27 cellular contexts compared by ENCODE assay signal in the genomic region with DNA sequence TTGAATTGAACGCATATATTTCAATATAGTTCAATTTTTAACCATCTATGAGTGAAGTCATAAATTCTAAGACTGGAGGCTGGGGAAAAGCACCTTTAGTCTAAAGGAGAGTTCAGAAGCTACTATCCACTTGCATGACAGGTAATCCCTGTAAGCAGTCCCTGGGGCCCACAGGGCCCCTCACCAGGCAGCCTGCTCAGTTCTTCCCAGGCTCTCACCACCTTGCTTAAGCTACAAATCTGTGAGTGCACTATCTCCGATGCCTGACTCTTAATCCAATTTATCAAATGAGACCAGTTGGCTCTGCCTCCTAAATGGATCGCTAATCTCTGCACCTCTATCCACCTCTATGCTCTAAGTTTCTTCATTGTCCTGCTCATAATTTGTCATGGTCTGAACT.
"Had no signal": no experiment of that assay in that cellular context is flagged by ENCODE, and none has a peak within 500 bp of the region (broad histone marks: within the 10 kb centered on the region; RNA-seq: fewer than 3 reads in every experiment).

No MANE protein-coding gene starts in this region.

- ATAC-seq: activated CD4-positive, alpha-beta T cell treated with anti-CD3 and anti-CD28 coated beads for 36 hours; activated CD8-positive, alpha-beta memory T cell treated with anti-CD3 and anti-CD28 coated beads, Interleukin-2, amount 10 ng/mL, durations not matched to agents 7 days and 5 days; activated CD8-positive, alpha-beta T cell treated with anti-CD3 and anti-CD28 coated beads, Interleukin-2, amount 10 ng/mL, durations not matched to agents 7 days and 5 days; activated naive CD8-positive, alpha-beta T cell treated with anti-CD3 and anti-CD28 coated beads, Interleukin-2, amount 50 U/mL, for 24 hours; body of pancreas; T-helper 17 cell had no signal

- DNase-seq: activated CD4-positive, alpha-beta memory T cell treated with anti-CD3 and anti-CD28 coated beads for 36 hours; activated CD4-positive, alpha-beta T cell treated with anti-CD3 and anti-CD28 coated beads for 36 hours; activated CD4-positive, alpha-beta T cell treated with anti-CD3 and anti-CD28 coated beads, Interleukin-2, amount 10 ng/mL, durations not matched to agents 24 days and 14 days; activated CD4-positive, CD25-positive, alpha-beta regulatory T cell; activated CD4-positive, CD25-positive, alpha-beta regulatory T cell treated with anti-CD3 and anti-CD28 coated beads, Interleukin-2, amount 50 U/mL, for 72 hours; activated CD8-positive, alpha-beta memory T cell treated with anti-CD3 and anti-CD28 coated beads, Interleukin-2, amount 10 ng/mL, durations not matched to agents 7 days and 5 days; activated CD8-positive, alpha-beta memory T cell treated with anti-CD3 and anti-CD28 coated beads, Interleukin-2, amount 50 U/mL, for 4 hours; activated CD8-positive, alpha-beta T cell treated with anti-CD3 and anti-CD28 coated beads, Interleukin-2, amount 10 ng/mL, durations not matched to agents 7 days and 5 days; activated effector memory CD4-positive, alpha-beta T cell treated with anti-CD3 and anti-CD28 coated beads, Interleukin-2, amount 50 U/mL, for 16 hours; activated naive CD4-positive, alpha-beta T cell treated with anti-CD3 and anti-CD28 coated beads for 36 hours; activated naive CD8-positive, alpha-beta T cell treated with anti-CD3 and anti-CD28 coated beads for 36 hours; activated naive CD8-positive, alpha-beta T cell treated with anti-CD3 and anti-CD28 coated beads, Interleukin-2, amount 50 U/mL, for 24 hours; activated T-cell treated with anti-CD3 and anti-CD28 coated beads, Interleukin-2, amount 50 U/mL, for 1 hour; activated T-cell treated with anti-CD3 and anti-CD28 coated beads, Interleukin-2, amount 50 U/mL, for 48 hours; adrenal gland; amygdala; aorta; body of pancreas; cortex of kidney; dermis blood vessel endothelial cell; effector CD8-positive, alpha-beta T cell; esophagus squamous epithelium; head of caudate nucleus; T-helper 17 cell; T1000 had no signal

- FAIRE-seq: colon, endothelial cell of umbilical vein had no signal
